ENCODE assay signal across 13 cellular contexts in the genomic region with DNA sequence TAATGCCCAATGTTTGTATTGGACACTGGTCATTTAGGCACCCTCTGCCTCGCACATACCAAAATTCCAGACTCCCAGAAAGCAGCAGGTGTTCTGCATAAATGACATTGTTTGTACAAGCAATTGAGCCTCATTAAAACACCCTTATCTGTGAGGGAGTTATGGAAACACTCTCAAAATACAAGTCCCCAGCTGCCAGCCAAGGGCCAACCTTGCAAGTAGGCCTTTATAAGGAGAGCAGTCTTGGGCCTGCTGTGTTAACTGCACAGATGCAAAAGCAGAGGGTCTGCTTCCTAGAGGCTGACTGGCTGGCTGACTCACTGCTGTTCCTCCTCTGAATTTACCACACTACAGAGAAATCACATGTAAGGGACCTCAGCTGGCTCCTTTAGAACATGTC.
DNase-seq lines count a peak whose midpoint lies in the region; ATAC-seq and TF ChIP-seq lines count a peak whose summit lies in the region.
"Had no signal": no experiment of that assay in that cellular context is flagged by ENCODE, and none has a peak within 500 bp of the region (broad histone marks: within the 10 kb centered on the region; RNA-seq: fewer than 3 reads in every experiment).

No MANE protein-coding gene starts in this region.

- H3K4me1 ChIP-seq in stomach smooth muscle (ENCODE audit: control insufficient read depth, insufficient read depth, low read length): no peaks in the 10 kb centered on the region
- H3K4me1 ChIP-seq: Peyer's patch had no signal

- no peaks in the 10 kb centered on the region for H3K9me3 ChIP-seq in stomach smooth muscle (ENCODE audit: control insufficient read depth in 2 of 2, low read length in 2 of 2)
- H3K9me3 ChIP-seq: Peyer's patch had no signal

- H3K36me3 ChIP-seq in stomach smooth muscle (ENCODE audit: control insufficient read depth in 2 of 2, insufficient read depth in 2 of 2, low read length in 2 of 2): no peaks in the 10 kb centered on the region
- H3K36me3 ChIP-seq: Peyer's patch had no signal

- peak overlapping the region; percentile 1 for H3K27ac ChIP-seq in stomach smooth muscle (ENCODE audit: low read length)
- H3K27ac ChIP-seq: Peyer's patch had no signal

- H3K9ac ChIP-seq in stomach smooth muscle (ENCODE audit: low read length in 2 of 2): no peak overlapping the region

- no peak for ATAC-seq in HG02884 (IDR thresholded peaks at IDR 0.05; ENCODE audit: unreplicated experiment)
- ATAC-seq: HCT116 had no signal

- DNase-seq in NCI-H1092 treated with DMSO at 0.1 percent for 48 hours (lab: John Stamatoyannopoulos, UW) (peak; percentile 90), NCI-H345 (lab: John Stamatoyannopoulos, UW) (peak; percentile 67), fibroblast of mammary gland (ENCODE audit: low read depth) (peak; percentile 33), germinal center (ENCODE audit: low spot score) (no peak)
- no peak for DNase-seq in activated naive CD4-positive, alpha-beta T cell treated with anti-CD3 and anti-CD28 coated beads, Interleukin-2, amount 50 U/mL, for 16 hours
- DNase-seq: activated naive CD8-positive, alpha-beta T cell treated with anti-CD3 and anti-CD28 coated beads, Interleukin-2, amount 10 ng/mL, durations not matched to agents 7 days and 5 days; CD4-positive, alpha-beta memory T cell; Peyer's patch; stimulated activated CD4-positive, alpha-beta T cell treated with anti-CD3 and anti-CD28 coated beads, Interleukin-4, amount 100 ng/mL, for 1 hour; T-helper 9 cell had no signal

- H3K4me3 ChIP-seq in fibroblast of mammary gland (ENCODE audit: control insufficient read depth, low read depth, low read length): no peak overlapping the region
- H3K4me3 ChIP-seq in stomach smooth muscle (ENCODE audit: low read length in 2 of 2): no peak overlapping the region
- H3K4me3 ChIP-seq: Peyer's patch had no signal

- no peaks in the 10 kb centered on the region for H3K27me3 ChIP-seq in stomach smooth muscle (ENCODE audit: control insufficient read depth in 1 of 2, insufficient read depth in 2 of 2, low read length in 2 of 2)
- H3K27me3 ChIP-seq: Peyer's patch had no signal

- TF ChIP-seq CTCF in fibroblast of mammary gland (conservative IDR thresholded peaks at IDR 0.05; ENCODE audit: control insufficient read depth, insufficient read depth, low read depth, low read length): no peak

Comparison
In these comparisons a context has a peak if more than half of its experiments do, and no peak if none do; other contexts are left out.
1. DNase-seq: peak in NCI-H1092 treated with DMSO at 0.1 percent for 48 hours (single experiment), NCI-H345 (single experiment) and fibroblast of mammary gland (single experiment); none in activated naive CD4-positive, alpha-beta T cell treated with anti-CD3 and anti-CD28 coated beads, Interleukin-2, amount 50 U/mL, for 16 hours (single experiment) and germinal center (single experiment).